ENCODE assay signal across 40 cellular contexts in genomic region chr12:114974333-114974732, GRCh38.
"Had no signal": no experiment of that assay in that cellular context is flagged by ENCODE, and none has a peak within 500 bp of the region (broad histone marks: within the 10 kb centered on the region; RNA-seq: fewer than 3 reads in every experiment).

No MANE protein-coding gene starts in this region.

- ATAC-seq: activated naive CD4-positive, alpha-beta T cell treated with anti-CD3 and anti-CD28 coated beads, Interleukin-2, amount 50 U/mL, for 72 hours; activated naive CD8-positive, alpha-beta T cell treated with anti-CD3 and anti-CD28 coated beads, Interleukin-2, amount 50 U/mL, for 24 hours; activated T-cell treated with anti-CD3 and anti-CD28 coated beads, Interleukin-2, amount 50 U/mL, for 4 hours; activated T-cell treated with anti-CD3 and anti-CD28 coated beads, Interleukin-2, amount 50 U/mL, for 72 hours; activated T-helper 17 cell treated with anti-CD3 and anti-CD28 coated beads, Interleukin-2, amount 50 U/mL, for 72 hours; body of pancreas had no signal

- H3K36me3 ChIP-seq: adrenal gland, ascending aorta, brain microvascular endothelial cell, breast epithelium, cardiac muscle cell had no signal

- H3K27me3 ChIP-seq: adrenal gland, ascending aorta, body of pancreas, brain microvascular endothelial cell, breast epithelium, cardiac muscle cell had no signal

- H3K27ac ChIP-seq: adrenal gland, ascending aorta, body of pancreas, brain microvascular endothelial cell, breast epithelium, cardiac muscle cell had no signal

- H3K36me3 Mint-ChIP-seq: activated naive CD4-positive, alpha-beta T cell treated with anti-CD3 and anti-CD28 coated beads, Interleukin-2, amount 10 ng/mL, durations not matched to agents 7 days and 5 days; activated naive CD4-positive, alpha-beta T cell treated with anti-CD3 and anti-CD28 coated beads, Interleukin-2, amount 50 U/mL, for 24 hours; activated naive CD8-positive, alpha-beta T cell; activated naive CD8-positive, alpha-beta T cell treated with anti-CD3 and anti-CD28 coated beads for 36 hours; activated naive CD8-positive, alpha-beta T cell treated with anti-CD3 and anti-CD28 coated beads, Interleukin-2, amount 10 ng/mL, durations not matched to agents 7 days and 5 days; brain had no signal

- H3K9me3 ChIP-seq: adrenal gland, ascending aorta, body of pancreas, breast epithelium had no signal

- H3K27ac Mint-ChIP-seq: activated naive CD4-positive, alpha-beta T cell treated with anti-CD3 and anti-CD28 coated beads for 36 hours; activated naive CD4-positive, alpha-beta T cell treated with anti-CD3 and anti-CD28 coated beads, Interleukin-2, amount 10 ng/mL, durations not matched to agents 7 days and 5 days; activated naive CD4-positive, alpha-beta T cell treated with anti-CD3 and anti-CD28 coated beads, Interleukin-2, amount 50 U/mL, for 24 hours; activated naive CD4-positive, alpha-beta T cell treated with anti-CD3 and anti-CD28 coated beads, Interleukin-2, amount 50 U/mL, for 72 hours; activated naive CD8-positive, alpha-beta T cell; activated naive CD8-positive, alpha-beta T cell treated with anti-CD3 and anti-CD28 coated beads for 36 hours; activated naive CD8-positive, alpha-beta T cell treated with anti-CD3 and anti-CD28 coated beads, Interleukin-2, amount 10 ng/mL, durations not matched to agents 7 days and 5 days; activated naive CD8-positive, alpha-beta T cell treated with anti-CD3 and anti-CD28 coated beads, Interleukin-2, amount 50 U/mL, for 24 hours; activated T-cell treated with anti-CD3 and anti-CD28 coated beads, Interleukin-2, amount 50 U/mL, for 24 hours; activated T-cell treated with anti-CD3 and anti-CD28 coated beads, Interleukin-2, amount 50 U/mL, for 72 hours; activated T-helper 1 cell treated with anti-CD3 and anti-CD28 coated beads, Interleukin-12 subunit alpha, Interleukin-12 subunit beta, Interleukin-2, Interleukin-4 antibody, amounts not matched to agents 30 ng/mL and 10 ng/mL and 1 ng/mL, durations not matched to agents 14 hours and 24 hours and 36 hours; activated T-helper 17 cell treated with anti-CD3 and anti-CD28 coated beads, Interleukin-2, amount 50 U/mL, for 72 hours; activated T-helper 2 cell treated with anti-CD3 and anti-CD28 coated beads, Interferon-gamma antibody, Interleukin-2, Interleukin-4, amounts not matched to agents 10 μg/mL and 5 μg/mL and 100 μg/mL, durations not matched to agents 14 hours and 24 hours and 36 hours; brain had no signal

- FAIRE-seq: astrocyte, bronchial epithelial cell had no signal

- H3K4me1 ChIP-seq: adrenal gland, ascending aorta, body of pancreas, breast epithelium had no signal

- H3K27me3 Mint-ChIP-seq: activated naive CD4-positive, alpha-beta T cell treated with anti-CD3 and anti-CD28 coated beads, Interleukin-2, amount 10 ng/mL, durations not matched to agents 7 days and 5 days; activated naive CD4-positive, alpha-beta T cell treated with anti-CD3 and anti-CD28 coated beads, Interleukin-2, amount 50 U/mL, for 24 hours; activated naive CD8-positive, alpha-beta T cell treated with anti-CD3 and anti-CD28 coated beads for 36 hours; activated naive CD8-positive, alpha-beta T cell treated with anti-CD3 and anti-CD28 coated beads, Interleukin-2, amount 10 ng/mL, durations not matched to agents 7 days and 5 days; activated naive CD8-positive, alpha-beta T cell treated with anti-CD3 and anti-CD28 coated beads, Interleukin-2, amount 50 U/mL, for 24 hours; activated T-cell treated with anti-CD3 and anti-CD28 coated beads, Interleukin-2, amount 50 U/mL, for 24 hours; activated T-helper 17 cell treated with anti-CD3 and anti-CD28 coated beads, Interleukin-2, amount 50 U/mL, for 72 hours; central memory CD8-positive, alpha-beta T cell had no signal

- H3K4me1 Mint-ChIP-seq: activated naive CD4-positive, alpha-beta T cell treated with anti-CD3 and anti-CD28 coated beads, Interleukin-2, amount 10 ng/mL, durations not matched to agents 7 days and 5 days; activated naive CD4-positive, alpha-beta T cell treated with anti-CD3 and anti-CD28 coated beads, Interleukin-2, amount 50 U/mL, for 24 hours; activated naive CD8-positive, alpha-beta T cell treated with anti-CD3 and anti-CD28 coated beads for 36 hours; activated naive CD8-positive, alpha-beta T cell treated with anti-CD3 and anti-CD28 coated beads, Interleukin-2, amount 10 ng/mL, durations not matched to agents 7 days and 5 days; activated naive CD8-positive, alpha-beta T cell treated with anti-CD3 and anti-CD28 coated beads, Interleukin-2, amount 50 U/mL, for 24 hours; activated T-helper 17 cell treated with anti-CD3 and anti-CD28 coated beads, Interleukin-2, amount 50 U/mL, for 72 hours; brain; central memory CD8-positive, alpha-beta T cell had no signal

- H3K4me3 Mint-ChIP-seq: activated naive CD4-positive, alpha-beta T cell treated with anti-CD3 and anti-CD28 coated beads for 36 hours; activated naive CD4-positive, alpha-beta T cell treated with anti-CD3 and anti-CD28 coated beads, Interleukin-2, amount 10 ng/mL, durations not matched to agents 7 days and 5 days; activated naive CD4-positive, alpha-beta T cell treated with anti-CD3 and anti-CD28 coated beads, Interleukin-2, amount 50 U/mL, for 24 hours; activated naive CD8-positive, alpha-beta T cell; activated naive CD8-positive, alpha-beta T cell treated with anti-CD3 and anti-CD28 coated beads for 36 hours; activated naive CD8-positive, alpha-beta T cell treated with anti-CD3 and anti-CD28 coated beads, Interleukin-2, amount 10 ng/mL, durations not matched to agents 7 days and 5 days; activated naive CD8-positive, alpha-beta T cell treated with anti-CD3 and anti-CD28 coated beads, Interleukin-2, amount 50 U/mL, for 24 hours; activated T-cell treated with anti-CD3 and anti-CD28 coated beads, Interleukin-2, amount 50 U/mL, for 24 hours; activated T-cell treated with anti-CD3 and anti-CD28 coated beads, Interleukin-2, amount 50 U/mL, for 4 hours; activated T-cell treated with anti-CD3 and anti-CD28 coated beads, Interleukin-2, amount 50 U/mL, for 72 hours; activated T-helper 1 cell treated with anti-CD3 and anti-CD28 coated beads, Interleukin-12 subunit alpha, Interleukin-12 subunit beta, Interleukin-2, Interleukin-4 antibody, amounts not matched to agents 30 ng/mL and 10 ng/mL and 1 ng/mL, durations not matched to agents 14 hours and 24 hours and 36 hours; activated T-helper 17 cell treated with anti-CD3 and anti-CD28 coated beads, Interleukin-2, amount 50 U/mL, for 72 hours; brain; central memory CD8-positive, alpha-beta T cell had no signal

- H3K4me3 ChIP-seq: adrenal gland, ascending aorta, body of pancreas, breast epithelium, cardiac muscle cell had no signal

- H3K9me3 Mint-ChIP-seq: activated naive CD8-positive, alpha-beta T cell treated with anti-CD3 and anti-CD28 coated beads, Interleukin-2, amount 10 ng/mL, durations not matched to agents 7 days and 5 days had no signal

- DNase-seq: activated effector memory CD4-positive, alpha-beta T cell treated with anti-CD3 and anti-CD28 coated beads, Interleukin-2, amount 50 U/mL, for 16 hours; activated effector memory CD4-positive, alpha-beta T cell treated with Interleukin-2 at 50 U/mL for 16 hours; activated gamma-delta T cell; activated gamma-delta T cell treated with Interleukin-2 at 50 U/mL for 16 hours; activated naive CD4-positive, alpha-beta T cell; activated naive CD4-positive, alpha-beta T cell treated with anti-CD3 and anti-CD28 coated beads for 36 hours; activated naive CD4-positive, alpha-beta T cell treated with anti-CD3 and anti-CD28 coated beads, Interleukin-2, amount 10 ng/mL, durations not matched to agents 7 days and 5 days; activated naive CD4-positive, alpha-beta T cell treated with anti-CD3 and anti-CD28 coated beads, Interleukin-2, amount 50 U/mL, for 16 hours; activated naive CD4-positive, alpha-beta T cell treated with Interleukin-2 at 50 U/mL for 16 hours; activated naive CD8-positive, alpha-beta T cell treated with anti-CD3 and anti-CD28 coated beads for 36 hours; activated naive CD8-positive, alpha-beta T cell treated with anti-CD3 and anti-CD28 coated beads, Interleukin-2, amount 10 ng/mL, durations not matched to agents 7 days and 5 days; activated naive CD8-positive, alpha-beta T cell treated with anti-CD3 and anti-CD28 coated beads, Interleukin-2, amount 50 U/mL, for 24 hours; activated T-cell treated with anti-CD3 and anti-CD28 coated beads, Interleukin-2, amount 50 U/mL, for 1 hour; activated T-cell treated with anti-CD3 and anti-CD28 coated beads, Interleukin-2, amount 50 U/mL, for 24 hours; activated T-cell treated with anti-CD3 and anti-CD28 coated beads, Interleukin-2, amount 50 U/mL, for 4 hours; activated T-cell treated with anti-CD3 and anti-CD28 coated beads, Interleukin-2, amount 50 U/mL, for 48 hours; activated T-cell treated with anti-CD3 and anti-CD28 coated beads, Interleukin-2, amount 50 U/mL, for 72 hours; adrenal gland; amniotic stem cell; amygdala; anterior cingulate cortex; aorta; body of pancreas; brain microvascular endothelial cell; caudate nucleus; central memory CD4-positive, alpha-beta T cell; cerebellar nuclear complex had no signal
